8 cellular contexts compared by ENCODE assay signal in the genomic region with DNA sequence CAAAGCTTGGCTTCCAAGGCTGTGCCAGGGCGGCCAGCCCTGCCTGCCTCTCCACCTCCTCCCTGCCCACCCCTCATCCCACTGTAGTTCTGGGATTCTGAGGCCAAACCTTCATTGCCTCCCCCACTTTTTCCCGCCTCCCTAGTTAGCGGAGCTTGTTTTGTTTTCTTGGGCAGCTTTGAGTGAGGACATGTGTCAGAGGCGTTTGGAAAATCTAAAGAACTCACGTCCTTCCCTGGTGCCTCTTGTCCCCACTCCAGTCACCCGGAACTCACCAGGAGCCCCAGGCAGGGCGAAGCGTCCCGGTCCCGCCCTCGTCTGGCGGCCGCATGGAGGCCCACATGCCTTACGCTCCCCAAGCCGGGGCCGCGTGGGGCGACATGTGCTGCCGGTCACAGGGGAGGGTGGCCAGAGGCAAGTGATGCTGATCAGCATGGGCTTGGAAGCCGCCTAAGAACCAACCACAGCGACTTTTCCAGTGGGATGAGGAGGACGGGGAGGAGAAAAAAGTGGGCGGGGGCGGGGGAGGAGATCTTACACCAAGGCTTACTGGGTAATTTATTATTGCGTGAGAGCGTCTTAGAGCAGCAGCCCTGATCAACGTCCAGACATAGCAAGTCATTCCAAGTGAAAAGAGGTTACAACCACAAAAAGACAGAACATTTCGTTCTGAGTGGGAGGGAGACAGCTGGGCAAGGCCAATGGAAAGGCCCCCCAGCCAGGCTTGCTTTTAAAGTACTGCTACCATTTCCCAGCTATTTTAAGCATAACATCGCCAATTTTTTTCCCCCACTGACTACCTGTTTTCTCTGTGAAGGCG. TPM values are rescaled to one million over a fixed set of nuclear protein-coding genes. Genes with fewer than 3 reads are reported as not detected.
DNase-seq lines count a peak whose midpoint lies in the region; ATAC-seq, FAIRE-seq and TF ChIP-seq lines count a peak whose summit lies in the region.

No MANE protein-coding gene starts in this region.

- FAIRE-seq in GM12892 (lab: Jason Lieb, UNC) (peak; percentile 58), small intestine (lab: Jason Lieb, UNC) (no peak)

- peak overlapping the region; percentile 41; the same call in 1 of the 2 replicates for H3K4me3 ChIP-seq in Karpas-422 (ENCODE audit: low read length)
- peak overlapping the region; percentile 41 to 52 for H3K4me3 ChIP-seq in small intestine (ENCODE audit: low read depth in 1 of 2, low read length in 2 of 2)

- TF ChIP-seq POLR2A in GM12892 (IDR thresholded peaks at IDR 0.05; ENCODE audit: low read depth, low read length), result no peak

- H3K9me3 Mint-ChIP-seq in brain, result peaks cover 0 to 4% (median 0%) of the 10 kb centered on the region in 5 experiments

- H3K27ac Mint-ChIP-seq in brain, result peak overlapping the region in 3 of 5 experiments; percentile 77 to 80 (median 78)

- H3K27me3 Mint-ChIP-seq in brain, result peaks cover 18% of the 10 kb centered on the region

- H3K27ac ChIP-seq in Karpas-422 (ENCODE audit: low read length), result peak overlapping the region; percentile 93
- H3K27ac ChIP-seq in small intestine (ENCODE audit: low read depth in 1 of 2, low read length in 1 of 2), result peak overlapping the region; percentile 82 to 100

- H3K9me3 ChIP-seq in Karpas-422 (ENCODE audit: low read length) (no peaks in the 10 kb centered on the region), small intestine (ENCODE audit: control insufficient read depth, low read depth) (no peaks in the 10 kb centered on the region)

- H3K4me3 Mint-ChIP-seq in brain, result peak overlapping the region in 2 of 5 experiments; percentile 73 to 85

- TF ChIP-seq CTCF in brain (conservative IDR thresholded peaks at IDR 0.05), result no peak

- no peaks in the 10 kb centered on the region for H3K36me3 Mint-ChIP-seq in brain

- no peak for DNase-seq in GM12892 (ENCODE audit: insufficient read length)
- DNase-seq in Karpas-422, result no peak
- peak; percentile 35 for DNase-seq in T-helper 9 cell
- peak; percentile 96 for DNase-seq in iris pigment epithelial cell (ENCODE audit: low read depth)
- DNase-seq in small intestine, result peak; percentile 91

- H3K27me3 ChIP-seq in Karpas-422 (ENCODE audit: low read length) (no peaks in the 10 kb centered on the region), small intestine (ENCODE audit: control insufficient read depth in 2 of 2, insufficient read depth in 2 of 2, low read length in 2 of 2) (no peaks in the 10 kb centered on the region)

- peaks cover 56% of the 10 kb centered on the region for H3K4me1 Mint-ChIP-seq in brain

- H2AFZ ChIP-seq in Karpas-422 (ENCODE audit: low read length), result no peak overlapping the region

- no peaks in the 10 kb centered on the region for H4K20me1 ChIP-seq in Karpas-422 (ENCODE audit: insufficient read depth, low read depth, low read length)

- H3K4me1 ChIP-seq in Karpas-422 (ENCODE audit: low read length), result peaks cover 75% of the 10 kb centered on the region
- H3K4me1 ChIP-seq in small intestine (ENCODE audit: control insufficient read depth in 2 of 2, insufficient read depth in 1 of 2, low read depth in 1 of 2, low read length in 1 of 2), result peaks cover 0 to 7% of the 10 kb centered on the region in 2 donors

- 8 to 48% (median 13%) methylated on average over 29 to 30 of the region's 30 CpGs for WGBS in small intestine, 3 donors

- H3K4me2 ChIP-seq in Karpas-422 (ENCODE audit: low read depth, low read length, poor library complexity, severe bottlenecking), result peak overlapping the region; percentile 59

- H3K36me3 ChIP-seq in Karpas-422 (ENCODE audit: insufficient read depth, low read length), result no peaks in the 10 kb centered on the region
- H3K36me3 ChIP-seq in small intestine (ENCODE audit: control insufficient read depth in 2 of 2, insufficient read depth in 2 of 2, low read length in 2 of 2), result no peaks in the 10 kb centered on the region

- H3K9me2 ChIP-seq in Karpas-422 (replicated peaks; ENCODE audit: insufficient read depth, low read length), result no peaks in the 10 kb centered on the region

- no peaks in the 10 kb centered on the region for H3K79me2 ChIP-seq in Karpas-422 (ENCODE audit: low read length)

- ATAC-seq in HG03521 (IDR thresholded peaks at IDR 0.05; ENCODE audit: unreplicated experiment) (no peak), GM21825 (IDR thresholded peaks at IDR 0.05; ENCODE audit: unreplicated experiment) (no peak)

- peak overlapping the region; percentile 48 for H3K9ac ChIP-seq in Karpas-422 (ENCODE audit: low read length)

RNA-seq across cellular contexts. Expression of a gene that starts 48.5 kb away (rescaled TPM):
- 54.9 TPM for polyA plus RNA-seq in GM12892 (2012; ENCODE audit: missing spikeins)
- total RNA-seq in Karpas-422 (2014; rRNA removed; shearing (Covaris generic); ENCODE audit: low replicate concordance), result 50.7 and 69.7 TPM in 2 replicates
- polyA plus RNA-seq in brain (ENCODE audit: insufficient read depth, low read depth, low replicate concordance) (39.9 TPM), small intestine (10 to 100 TPM in 2 of 3 donors, 1 to 10 TPM in 1; 2.9 to 18.2 (median 13.2) TPM)

Comparison
In these comparisons a context has a peak if more than half of its experiments do, and no peak if none do; other contexts are left out.
1. DNase-seq: peak in T-helper 9 cell (single experiment), iris pigment epithelial cell (single experiment) and small intestine (single experiment); none in GM12892 (single experiment) and Karpas-422 (single experiment).